Comparison of ENCODE assay signal across 11 cellular contexts in genomic region chr11:124725719-124726105, GRCh38. TPM values are rescaled to one million over a fixed set of nuclear protein-coding genes. Genes with fewer than 3 reads are reported as not detected.
DNase-seq lines count a peak whose midpoint lies in the region; ATAC-seq and TF ChIP-seq lines count a peak whose summit lies in the region.
"Had no signal": no experiment of that assay in that cellular context is flagged by ENCODE, and none has a peak within 500 bp of the region (broad histone marks: within the 10 kb centered on the region; RNA-seq: fewer than 3 reads in every experiment).

No MANE protein-coding gene starts in this region.

- CTCF ChIA-PET in PC-3 (lab: Charles Lee): no interaction called here

- intact Hi-C loops in PC-3 (cut with micrococcal nuclease): no loop called here
- intact Hi-C loops in left ventricle myocardium superior (cut with micrococcal nuclease): no loop called here

- H3K4me2 ChIP-seq in PC-3 (ENCODE audit: low read length): peak overlapping the region; percentile 70

- H3K27me3 ChIP-seq in ACC112 (ENCODE audit: insufficient read depth, low read length) (peaks cover 30% of the 10 kb centered on the region), PC-3 (ENCODE audit: low read length) (no peaks in the 10 kb centered on the region)

- peaks cover 26% of the 10 kb centered on the region for H3K4me1 Mint-ChIP-seq in activated naive CD8-positive, alpha-beta T cell treated with anti-CD3 and anti-CD28 coated beads for 36 hours

- H3K4me1 ChIP-seq in ACC112 (ENCODE audit: control insufficient read depth, insufficient read depth, low read length, unreplicated experiment) (peaks cover 16% of the 10 kb centered on the region), PC-3 (ENCODE audit: insufficient read depth, low read length) (peaks cover 15% of the 10 kb centered on the region)

- no peaks in the 10 kb centered on the region for H3K9me3 Mint-ChIP-seq in activated naive CD8-positive, alpha-beta T cell treated with anti-CD3 and anti-CD28 coated beads for 36 hours

- H3K9ac ChIP-seq in PC-3 (ENCODE audit: low read length): no peak overlapping the region

- H3K27ac ChIP-seq in ACC112 (ENCODE audit: low read depth, low read length) (no peak overlapping the region), PC-3 (ENCODE audit: low read length) (peak overlapping the region; percentile 34)

- H3K79me2 ChIP-seq in ACC112 (ENCODE audit: control insufficient read depth, insufficient read depth, low read length, unreplicated experiment): no peaks in the 10 kb centered on the region
- no peaks in the 10 kb centered on the region for H3K79me2 ChIP-seq in PC-3 (ENCODE audit: low read length)

- no peak overlapping the region for H3K27ac Mint-ChIP-seq in activated naive CD8-positive, alpha-beta T cell treated with anti-CD3 and anti-CD28 coated beads for 36 hours
- H3K27ac Mint-ChIP-seq: CD4-positive, CD25-positive, alpha-beta regulatory T cell had no signal

- no peak overlapping the region for H2AFZ ChIP-seq in ACC112 (ENCODE audit: low read length, unreplicated experiment)
- peak overlapping the region; percentile 68 for H2AFZ ChIP-seq in PC-3 (ENCODE audit: low read length)

- no peak overlapping the region for H3K4me3 Mint-ChIP-seq in activated naive CD8-positive, alpha-beta T cell treated with anti-CD3 and anti-CD28 coated beads for 36 hours
- H3K4me3 Mint-ChIP-seq: CD4-positive, CD25-positive, alpha-beta regulatory T cell had no signal

- no peaks in the 10 kb centered on the region for H3K36me3 Mint-ChIP-seq in activated naive CD8-positive, alpha-beta T cell treated with anti-CD3 and anti-CD28 coated beads for 36 hours
- H3K36me3 Mint-ChIP-seq: CD4-positive, CD25-positive, alpha-beta regulatory T cell had no signal

- DNase-seq in PC-3: peak; percentile 73
- DNase-seq in left ventricle myocardium superior: no peak
- no peak for DNase-seq in activated naive CD8-positive, alpha-beta T cell treated with anti-CD3 and anti-CD28 coated beads for 36 hours
- DNase-seq: activated T-cell treated with anti-CD3 and anti-CD28 coated beads for 4 hours; CD4-positive, CD25-positive, alpha-beta regulatory T cell had no signal

- no peaks in the 10 kb centered on the region for H3K9me2 ChIP-seq in PC-3 (replicated peaks; ENCODE audit: low read length)

- H4K20me1 ChIP-seq in PC-3 (ENCODE audit: low read length): no peaks in the 10 kb centered on the region

- ATAC-seq in GM21825 (IDR thresholded peaks at IDR 0.05; ENCODE audit: unreplicated experiment) (peak; percentile 15), PC-3 (peak; percentile 86), left ventricle myocardium superior (peak; percentile 51), esophagus mucosa (no peak), GM21360 (IDR thresholded peaks at IDR 0.05; ENCODE audit: unreplicated experiment) (no peak), GM19328 (IDR thresholded peaks at IDR 0.05; ENCODE audit: unreplicated experiment) (no peak)

- peaks cover 28% of the 10 kb centered on the region for H3K27me3 Mint-ChIP-seq in activated naive CD8-positive, alpha-beta T cell treated with anti-CD3 and anti-CD28 coated beads for 36 hours

- H3K9me3 ChIP-seq in PC-3 (ENCODE audit: low read length): no peaks in the 10 kb centered on the region

- no TSS peak for BruUV-seq in PC-3 (replicated peaks; lab: Mats Ljungman, UMichigan)

- H3F3A ChIP-seq in PC-3 (ENCODE audit: low read length, unreplicated experiment): no peaks in the 10 kb centered on the region

- H3K4me3 ChIP-seq in ACC112 (ENCODE audit: low read depth, low read length) (peak overlapping the region; percentile 38; the same call in 1 of the 2 replicates), PC-3 (ENCODE audit: low read length) (peak overlapping the region; percentile 18; the same call in 1 of the 2 replicates)

- no peaks in the 10 kb centered on the region for H3K36me3 ChIP-seq in ACC112 (ENCODE audit: insufficient read depth, low read length)
- H3K36me3 ChIP-seq in PC-3 (ENCODE audit: low read depth, low read length): no peaks in the 10 kb centered on the region

- POLR2A ChIA-PET in PC-3 (lab: Charles Lee; ENCODE audit: unreplicated experiment): no interaction called here

- no peak for TF ChIP-seq CTCF in PC-3 (conservative IDR thresholded peaks at IDR 0.05; ENCODE audit: low read depth, low read length)

RNA-seq across cellular contexts. Expression of gene NRGN, which starts 14.0 kb away (rescaled TPM):
- total RNA-seq in PC-3 (2014; rRNA removed) (15.5 and 20.3 TPM in 2 replicates), left ventricle myocardium superior (4.1 TPM), esophagus mucosa (1.1 TPM)
- total RNA-seq in activated naive CD8-positive, alpha-beta T cell treated with anti-CD3 and anti-CD28 coated beads for 36 hours: 1 to 10 TPM; 7.8 to 8.1 TPM
- total RNA-seq: NCI-H460 had no signal

RNA-seq across cellular contexts. Expression of gene VSIG2, which starts 26.3 kb away (rescaled TPM):
- not detected in 2 replicates for total RNA-seq in PC-3 (2014; rRNA removed)
- 1.1 TPM for total RNA-seq in left ventricle myocardium superior
- total RNA-seq in esophagus mucosa: 8.8 TPM
- total RNA-seq in activated naive CD8-positive, alpha-beta T cell treated with anti-CD3 and anti-CD28 coated beads for 36 hours: under 1 TPM; 0.18 to 0.31 TPM
- total RNA-seq: NCI-H460 had no signal

RNA-seq across cellular contexts. Expression of gene ESAM, which starts 36.4 kb away (rescaled TPM):
- total RNA-seq in PC-3 (2014; rRNA removed) (10.4 and 10.8 TPM in 2 replicates), left ventricle myocardium superior (40.5 TPM), esophagus mucosa (8.5 TPM)
- 1 to 10 TPM; 1.1 TPM for total RNA-seq in activated naive CD8-positive, alpha-beta T cell treated with anti-CD3 and anti-CD28 coated beads for 36 hours

RNA-seq across cellular contexts. Expression of gene SPA17, which starts 52.0 kb away (rescaled TPM):
- total RNA-seq in PC-3 (2014; rRNA removed) (14.0 and 16.5 TPM in 2 replicates), left ventricle myocardium superior (1.2 TPM), esophagus mucosa (6.8 TPM)
- 1 to 10 TPM; 3.4 to 4.7 TPM for total RNA-seq in activated naive CD8-positive, alpha-beta T cell treated with anti-CD3 and anti-CD28 coated beads for 36 hours

RNA-seq across cellular contexts. Expression of gene SIAE, which starts 52.2 kb away (rescaled TPM):
- total RNA-seq in PC-3 (2014; rRNA removed) (12.8 and 17.6 TPM in 2 replicates), left ventricle myocardium superior (77.7 TPM), esophagus mucosa (28.3 TPM)
- total RNA-seq in activated naive CD8-positive, alpha-beta T cell treated with anti-CD3 and anti-CD28 coated beads for 36 hours: 1 to 10 TPM; 4.5 to 6.9 TPM

Comparison
In these comparisons a context has a peak if more than half of its experiments do, and no peak if none do; other contexts are left out.
1. ATAC-seq: peak in GM21825 (single experiment), PC-3 (single experiment) and left ventricle myocardium superior (single experiment); none in esophagus mucosa (single experiment), GM21360 (single experiment) and GM19328 (single experiment).